1 cellular context compared by ENCODE assay signal in genomic region chr1:31576743-31577455, GRCh38.
TF ChIP-seq lines count a peak whose summit lies in the region.

No MANE protein-coding gene starts in this region.

TF ChIP-seq in HepG2, 621 proteins besides CTCF, POLR2A, EP300 and RAD21 (continued from another document and continues in another):
- TF ChIP-seq TEAD3 (CRISPR knock-in tag; optimal IDR thresholded peaks at IDR 0.05; ENCODE audit: borderline replicate concordance) = no peak
- no peak for TF ChIP-seq ZNF235 (CRISPR knock-in tag; IDR thresholded peaks at IDR 0.05; ENCODE audit: borderline replicate concordance)
- 0 out of 2 replicates have a peak, but pooled peaks have one; percentile 12 for TF ChIP-seq ZBTB7A (CRISPR knock-in tag; IDR thresholded peaks at IDR 0.05)
- peak; percentile 64; the same call in 1 of the 2 replicates for TF ChIP-seq EED (CRISPR knock-in tag; IDR thresholded peaks at IDR 0.05)
- TF ChIP-seq HHEX (CRISPR knock-in tag; IDR thresholded peaks at IDR 0.05) = no peak
- TF ChIP-seq, protein P1, sequence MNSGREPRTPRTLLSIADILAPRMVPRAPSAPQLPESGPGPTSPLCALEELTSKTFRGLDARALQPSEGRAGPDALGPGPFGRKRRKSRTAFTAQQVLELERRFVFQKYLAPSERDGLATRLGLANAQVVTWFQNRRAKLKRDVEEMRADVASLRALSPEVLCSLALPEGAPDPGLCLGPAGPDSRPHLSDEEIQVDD (CRISPR knock-in tag; IDR thresholded peaks at IDR 0.05; ENCODE audit: borderline replicate concordance) = no peak
- TF ChIP-seq ZFP36 (IDR thresholded peaks at IDR 0.05; ENCODE audit: borderline replicate concordance, low read depth, low read length, partially characterized antibody) = no peak
- TF ChIP-seq RBM39 (IDR thresholded peaks at IDR 0.05; ENCODE audit: low read depth, low read length, poor library complexity, severe bottlenecking) = no peak
- TF ChIP-seq ZNF3 (CRISPR knock-in tag; IDR thresholded peaks at IDR 0.05) = no peak
- TF ChIP-seq ZSCAN9 (CRISPR knock-in tag; IDR thresholded peaks at IDR 0.05; ENCODE audit: borderline replicate concordance) = no peak
- TF ChIP-seq, protein P2, sequence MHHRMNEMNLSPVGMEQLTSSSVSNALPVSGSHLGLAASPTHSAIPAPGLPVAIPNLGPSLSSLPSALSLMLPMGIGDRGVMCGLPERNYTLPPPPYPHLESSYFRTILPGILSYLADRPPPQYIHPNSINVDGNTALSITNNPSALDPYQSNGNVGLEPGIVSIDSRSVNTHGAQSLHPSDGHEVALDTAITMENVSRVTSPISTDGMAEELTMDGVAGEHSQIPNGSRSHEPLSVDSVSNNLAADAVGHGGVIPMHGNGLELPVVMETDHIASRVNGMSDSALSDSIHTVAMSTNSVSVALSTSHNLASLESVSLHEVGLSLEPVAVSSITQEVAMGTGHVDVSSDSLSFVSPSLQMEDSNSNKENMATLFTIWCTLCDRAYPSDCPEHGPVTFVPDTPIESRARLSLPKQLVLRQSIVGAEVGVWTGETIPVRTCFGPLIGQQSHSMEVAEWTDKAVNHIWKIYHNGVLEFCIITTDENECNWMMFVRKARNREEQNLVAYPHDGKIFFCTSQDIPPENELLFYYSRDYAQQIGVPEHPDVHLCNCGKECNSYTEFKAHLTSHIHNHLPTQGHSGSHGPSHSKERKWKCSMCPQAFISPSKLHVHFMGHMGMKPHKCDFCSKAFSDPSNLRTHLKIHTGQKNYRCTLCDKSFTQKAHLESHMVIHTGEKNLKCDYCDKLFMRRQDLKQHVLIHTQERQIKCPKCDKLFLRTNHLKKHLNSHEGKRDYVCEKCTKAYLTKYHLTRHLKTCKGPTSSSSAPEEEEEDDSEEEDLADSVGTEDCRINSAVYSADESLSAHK (CRISPR knock-in tag; IDR thresholded peaks at IDR 0.05; ENCODE audit: borderline replicate concordance) = no peak
- TF ChIP-seq, protein P3, sequence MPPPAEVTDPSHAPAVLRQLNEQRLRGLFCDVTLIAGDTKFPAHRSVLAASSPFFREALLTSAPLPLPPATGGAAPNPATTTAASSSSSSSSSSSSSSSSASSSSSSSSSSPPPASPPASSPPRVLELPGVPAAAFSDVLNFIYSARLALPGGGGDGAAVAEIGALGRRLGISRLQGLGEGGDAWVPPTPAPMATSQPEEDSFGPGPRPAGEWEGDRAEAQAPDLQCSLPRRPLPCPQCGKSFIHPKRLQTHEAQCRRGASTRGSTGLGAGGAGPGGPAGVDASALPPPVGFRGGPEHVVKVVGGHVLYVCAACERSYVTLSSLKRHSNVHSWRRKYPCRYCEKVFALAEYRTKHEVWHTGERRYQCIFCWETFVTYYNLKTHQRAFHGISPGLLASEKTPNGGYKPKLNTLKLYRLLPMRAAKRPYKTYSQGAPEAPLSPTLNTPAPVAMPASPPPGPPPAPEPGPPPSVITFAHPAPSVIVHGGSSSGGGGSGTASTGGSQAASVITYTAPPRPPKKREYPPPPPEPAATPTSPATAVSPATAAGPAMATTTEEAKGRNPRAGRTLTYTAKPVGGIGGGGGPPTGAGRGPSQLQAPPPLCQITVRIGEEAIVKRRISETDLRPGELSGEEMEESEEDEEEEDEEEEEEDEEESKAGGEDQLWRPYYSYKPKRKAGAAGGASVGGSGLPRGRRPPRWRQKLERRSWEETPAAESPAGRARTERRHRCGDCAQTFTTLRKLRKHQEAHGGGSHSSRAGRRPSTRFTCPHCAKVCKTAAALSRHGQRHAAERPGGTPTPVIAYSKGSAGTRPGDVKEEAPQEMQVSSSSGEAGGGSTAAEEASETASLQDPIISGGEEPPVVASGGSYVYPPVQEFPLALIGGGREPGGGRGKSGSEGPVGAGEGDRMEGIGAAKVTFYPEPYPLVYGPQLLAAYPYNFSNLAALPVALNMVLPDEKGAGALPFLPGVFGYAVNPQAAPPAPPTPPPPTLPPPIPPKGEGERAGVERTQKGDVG (CRISPR knock-in tag; IDR thresholded peaks at IDR 0.05; ENCODE audit: borderline replicate concordance) = no peak
- no peak for TF ChIP-seq NR2F6 (IDR thresholded peaks at IDR 0.05)
- no peak for TF ChIP-seq NR2F6 (CRISPR knock-in tag; IDR thresholded peaks at IDR 0.05)
- TF ChIP-seq HDAC2 (CRISPR knock-in tag; IDR thresholded peaks at IDR 0.05) = no peak
- no peak for TF ChIP-seq ZNF232 (CRISPR knock-in tag; IDR thresholded peaks at IDR 0.05; ENCODE audit: borderline replicate concordance)
- no peak; the same call in 1 of the 2 replicates for TF ChIP-seq ZBTB42 (CRISPR knock-in tag; IDR thresholded peaks at IDR 0.05)
- no peak for TF ChIP-seq BRF2 (CRISPR knock-in tag; IDR thresholded peaks at IDR 0.05)
- no peak for TF ChIP-seq MAZ (IDR thresholded peaks at IDR 0.05; ENCODE audit: borderline replicate concordance, low read depth, low read length)
- peak; percentile 28; the same call in 1 of the 2 replicates for TF ChIP-seq MAZ (CRISPR knock-in tag; IDR thresholded peaks at IDR 0.05; ENCODE audit: low read depth)
- TF ChIP-seq ETV5 (CRISPR knock-in tag; IDR thresholded peaks at IDR 0.05; ENCODE audit: borderline replicate concordance) = no peak
- TF ChIP-seq RBFOX2 (IDR thresholded peaks at IDR 0.05; ENCODE audit: low read depth, low read length) = peak; percentile 58
- TF ChIP-seq ZNF598 (CRISPR knock-in tag; IDR thresholded peaks at IDR 0.05; ENCODE audit: borderline replicate concordance) = 0 out of 2 replicates have a peak, but pooled peaks have one; percentile 7
- no peak for TF ChIP-seq MAF1 (CRISPR knock-in tag; IDR thresholded peaks at IDR 0.05; ENCODE audit: borderline replicate concordance)
- peak; percentile 6 for TF ChIP-seq ZNF883 (CRISPR knock-in tag; IDR thresholded peaks at IDR 0.05; ENCODE audit: not compliant biosample characterization)
- no peak for TF ChIP-seq ZNF17 (CRISPR knock-in tag; IDR thresholded peaks at IDR 0.05)
- TF ChIP-seq, protein P4, sequence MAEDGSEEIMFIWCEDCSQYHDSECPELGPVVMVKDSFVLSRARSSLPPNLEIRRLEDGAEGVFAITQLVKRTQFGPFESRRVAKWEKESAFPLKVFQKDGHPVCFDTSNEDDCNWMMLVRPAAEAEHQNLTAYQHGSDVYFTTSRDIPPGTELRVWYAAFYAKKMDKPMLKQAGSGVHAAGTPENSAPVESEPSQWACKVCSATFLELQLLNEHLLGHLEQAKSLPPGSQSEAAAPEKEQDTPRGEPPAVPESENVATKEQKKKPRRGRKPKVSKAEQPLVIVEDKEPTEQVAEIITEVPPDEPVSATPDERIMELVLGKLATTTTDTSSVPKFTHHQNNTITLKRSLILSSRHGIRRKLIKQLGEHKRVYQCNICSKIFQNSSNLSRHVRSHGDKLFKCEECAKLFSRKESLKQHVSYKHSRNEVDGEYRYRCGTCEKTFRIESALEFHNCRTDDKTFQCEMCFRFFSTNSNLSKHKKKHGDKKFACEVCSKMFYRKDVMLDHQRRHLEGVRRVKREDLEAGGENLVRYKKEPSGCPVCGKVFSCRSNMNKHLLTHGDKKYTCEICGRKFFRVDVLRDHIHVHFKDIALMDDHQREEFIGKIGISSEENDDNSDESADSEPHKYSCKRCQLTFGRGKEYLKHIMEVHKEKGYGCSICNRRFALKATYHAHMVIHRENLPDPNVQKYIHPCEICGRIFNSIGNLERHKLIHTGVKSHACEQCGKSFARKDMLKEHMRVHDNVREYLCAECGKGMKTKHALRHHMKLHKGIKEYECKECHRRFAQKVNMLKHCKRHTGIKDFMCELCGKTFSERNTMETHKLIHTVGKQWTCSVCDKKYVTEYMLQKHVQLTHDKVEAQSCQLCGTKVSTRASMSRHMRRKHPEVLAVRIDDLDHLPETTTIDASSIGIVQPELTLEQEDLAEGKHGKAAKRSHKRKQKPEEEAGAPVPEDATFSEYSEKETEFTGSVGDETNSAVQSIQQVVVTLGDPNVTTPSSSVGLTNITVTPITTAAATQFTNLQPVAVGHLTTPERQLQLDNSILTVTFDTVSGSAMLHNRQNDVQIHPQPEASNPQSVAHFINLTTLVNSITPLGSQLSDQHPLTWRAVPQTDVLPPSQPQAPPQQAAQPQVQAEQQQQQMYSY (CRISPR knock-in tag; IDR thresholded peaks at IDR 0.05) = no peak
- TF ChIP-seq CCDC6 (CRISPR knock-in tag; IDR thresholded peaks at IDR 0.05) = 0 out of 2 replicates have a peak, but pooled peaks have one; percentile 2
- no peak for TF ChIP-seq RFXANK (CRISPR knock-in tag; IDR thresholded peaks at IDR 0.05)
- TF ChIP-seq ZBTB40 (IDR thresholded peaks at IDR 0.05) = no peak
- TF ChIP-seq ZBTB40 (CRISPR knock-in tag; IDR thresholded peaks at IDR 0.05) = no peak
- TF ChIP-seq HOXA5 (CRISPR knock-in tag; IDR thresholded peaks at IDR 0.05) = no peak
- no peak for TF ChIP-seq FOSL1 (CRISPR knock-in tag; IDR thresholded peaks at IDR 0.05; ENCODE audit: borderline replicate concordance)
- no peak for TF ChIP-seq MTERF4 (CRISPR knock-in tag; IDR thresholded peaks at IDR 0.05)
- TF ChIP-seq ZNF446 (CRISPR knock-in tag; IDR thresholded peaks at IDR 0.05) = no peak
- no peak for TF ChIP-seq TP53 (CRISPR knock-in tag; conservative IDR thresholded peaks at IDR 0.05)
- TF ChIP-seq, protein P5, sequence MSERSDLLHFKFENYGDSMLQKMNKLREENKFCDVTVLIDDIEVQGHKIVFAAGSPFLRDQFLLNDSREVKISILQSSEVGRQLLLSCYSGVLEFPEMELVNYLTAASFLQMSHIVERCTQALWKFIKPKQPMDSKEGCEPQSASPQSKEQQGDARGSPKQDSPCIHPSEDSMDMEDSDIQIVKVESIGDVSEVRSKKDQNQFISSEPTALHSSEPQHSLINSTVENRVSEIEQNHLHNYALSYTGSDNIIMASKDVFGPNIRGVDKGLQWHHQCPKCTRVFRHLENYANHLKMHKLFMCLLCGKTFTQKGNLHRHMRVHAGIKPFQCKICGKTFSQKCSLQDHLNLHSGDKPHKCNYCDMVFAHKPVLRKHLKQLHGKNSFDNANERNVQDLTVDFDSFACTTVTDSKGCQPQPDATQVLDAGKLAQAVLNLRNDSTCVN (CRISPR knock-in tag; IDR thresholded peaks at IDR 0.05; ENCODE audit: borderline replicate concordance) = no peak
- no peak for TF ChIP-seq KLF11 (CRISPR knock-in tag; IDR thresholded peaks at IDR 0.05)
- 0 out of 2 replicates have a peak, but pooled peaks have one; percentile 25 for TF ChIP-seq MYC (CRISPR knock-in tag; IDR thresholded peaks at IDR 0.05; ENCODE audit: borderline replicate concordance)
